25 cellular contexts compared by ENCODE assay signal in genomic region chr11:71501071-71501985, GRCh38. TPM values are rescaled to one million over a fixed set of nuclear protein-coding genes. Genes with fewer than 3 reads are reported as not detected.
DNase-seq lines count a peak whose midpoint lies in the region; ATAC-seq and TF ChIP-seq lines count a peak whose summit lies in the region.
"Had no signal": no experiment of that assay in that cellular context is flagged by ENCODE, and none has a peak within 500 bp of the region (broad histone marks: within the 10 kb centered on the region; RNA-seq: fewer than 3 reads in every experiment).

No MANE protein-coding gene starts in this region.

- H3K79me1 ChIP-seq in neuronal stem cell (ENCODE audit: low read depth, low read length) = no peaks in the 10 kb centered on the region

- no peak for TF ChIP-seq CTCF in activated B cell treated with CpG ODN at 0.5 μM for 24 hours (IDR thresholded peaks at IDR 0.05)

- H2BK5ac ChIP-seq in neuronal stem cell (ENCODE audit: low read length) = no peak overlapping the region

- H3K4me2 ChIP-seq in BLaER1 treated with 17β-estradiol and CSF1 and Interleukin-3, amounts not matched to agents 10 nM and 100 nM = peak overlapping the region in 8 of 11 experiments; percentile 76 to 86 (median 82); a peak in 16 of 22 replicates
- H3K4me2 ChIP-seq in neuronal stem cell (ENCODE audit: insufficient read depth, low read length, poor library complexity, severe bottlenecking) = no peak overlapping the region

- H3K4me1 ChIP-seq in BLaER1 treated with 17β-estradiol and CSF1 and Interleukin-3, amounts not matched to agents 10 nM and 100 nM = peaks cover 57 to 95% (median 85%) of the 10 kb centered on the region in 10 experiments
- peaks cover 9 to 11% of the 10 kb centered on the region in 2 donors for H3K4me1 ChIP-seq in neuronal stem cell (ENCODE audit: control insufficient read depth in 2 of 2, insufficient read depth in 1 of 2, low read depth in 1 of 2, low read length in 2 of 2)
- H3K4me1 ChIP-seq: SJSA1 had no signal

- H4K91ac ChIP-seq in neuronal stem cell (ENCODE audit: low read depth, low read length, poor library complexity) = no peak overlapping the region

- CTCF ChIA-PET in activated B cell treated with CpG ODN at 0.5 μM for 24 hours (lab: Charles Lee) = no interaction called here

- no peaks in the 10 kb centered on the region for H3K9me3 Mint-ChIP-seq in activated B cell treated with CpG ODN at 0.5 μM for 24 hours
- H3K9me3 Mint-ChIP-seq in activated naive CD8-positive, alpha-beta T cell treated with anti-CD3 and anti-CD28 coated beads for 36 hours = peaks cover 3% of the 10 kb centered on the region
- H3K9me3 Mint-ChIP-seq: IgD-negative memory B cell had no signal

- peaks cover 1% of the 10 kb centered on the region for H3K4me1 Mint-ChIP-seq in activated B cell treated with CpG ODN at 0.5 μM for 24 hours
- H3K4me1 Mint-ChIP-seq in activated naive CD8-positive, alpha-beta T cell treated with anti-CD3 and anti-CD28 coated beads for 36 hours = peaks cover 2% of the 10 kb centered on the region
- H3K4me1 Mint-ChIP-seq: CD8-positive, alpha-beta memory T cell; IgD-negative memory B cell had no signal

- no peak overlapping the region for H3K23ac ChIP-seq in neuronal stem cell (ENCODE audit: low read depth, low read length, poor library complexity)

- no peak overlapping the region for H3K18ac ChIP-seq in neuronal stem cell (ENCODE audit: low read length)

- intact Hi-C loops in activated B cell treated with CpG ODN at 0.5 μM for 24 hours (cut with micrococcal nuclease) = no loop called here

- POLR2A ChIA-PET in activated B cell treated with CpG ODN at 0.5 μM for 24 hours (lab: Charles Lee) = no interaction called here

- H2BK15ac ChIP-seq in neuronal stem cell (ENCODE audit: low read length) = no peak overlapping the region

- H3K27ac Mint-ChIP-seq in activated B cell treated with CpG ODN at 0.5 μM for 24 hours = no peak overlapping the region
- no peak overlapping the region for H3K27ac Mint-ChIP-seq in activated naive CD8-positive, alpha-beta T cell treated with anti-CD3 and anti-CD28 coated beads for 36 hours
- H3K27ac Mint-ChIP-seq: CD8-positive, alpha-beta memory T cell; IgD-negative memory B cell had no signal

- no peaks in the 10 kb centered on the region for H3K27me3 ChIP-seq in BLaER1 treated with 17β-estradiol and CSF1 and Interleukin-3, amounts not matched to agents 10 nM and 100 nM
- no peaks in the 10 kb centered on the region for H3K27me3 ChIP-seq in neuronal stem cell (ENCODE audit: control insufficient read depth in 3 of 3, insufficient read depth in 3 of 3, low read depth in 1 of 3, low read length in 3 of 3)
- H3K27me3 ChIP-seq: SJSA1 had no signal

- H3K4me3 ChIP-seq in BLaER1 treated with 17β-estradiol and CSF1 and Interleukin-3, amounts not matched to agents 10 nM and 100 nM = no peak overlapping the region
- no peak overlapping the region for H3K4me3 ChIP-seq in neuronal stem cell (ENCODE audit: low read length in 2 of 2)
- H3K4me3 ChIP-seq: SJSA1 had no signal

- no peaks in the 10 kb centered on the region for H3K27me3 Mint-ChIP-seq in activated B cell treated with CpG ODN at 0.5 μM for 24 hours
- no peaks in the 10 kb centered on the region for H3K27me3 Mint-ChIP-seq in activated naive CD8-positive, alpha-beta T cell treated with anti-CD3 and anti-CD28 coated beads for 36 hours
- H3K27me3 Mint-ChIP-seq: IgD-negative memory B cell had no signal

- H2AFZ ChIP-seq in neuronal stem cell (ENCODE audit: low read length) = no peak overlapping the region

- H4K8ac ChIP-seq in neuronal stem cell (ENCODE audit: low read depth, low read length) = no peak overlapping the region

- no CpG with 5 or more reads among the region's 30 CpGs for WGBS in neuronal stem cell (ENCODE audit: extremely low coverage in 2 of 2, insufficient read length in 2 of 2, insufficient replicate concordance in 1 of 2), 2 donors

- peaks cover 51 to 81% (median 62%) of the 10 kb centered on the region in 11 experiments for H3K36me3 ChIP-seq in BLaER1 treated with 17β-estradiol and CSF1 and Interleukin-3, amounts not matched to agents 10 nM and 100 nM
- peaks cover 7 to 37% of the 10 kb centered on the region in 2 donors for H3K36me3 ChIP-seq in neuronal stem cell (replicated peaks in 1 of 2; ENCODE audit: control insufficient read depth in 2 of 2, insufficient read depth in 2 of 2, low read length in 2 of 2)
- H3K36me3 ChIP-seq: SJSA1 had no signal

- H3K4ac ChIP-seq in neuronal stem cell (ENCODE audit: low read length) = peak overlapping the region; percentile 10

- H3K36me3 Mint-ChIP-seq in activated B cell treated with CpG ODN at 0.5 μM for 24 hours (ENCODE audit: low read depth) = peaks cover 82% of the 10 kb centered on the region
- peaks cover 68% of the 10 kb centered on the region for H3K36me3 Mint-ChIP-seq in activated naive CD8-positive, alpha-beta T cell treated with anti-CD3 and anti-CD28 coated beads for 36 hours

- H3K9me3 ChIP-seq in BLaER1 treated with 17β-estradiol and CSF1 and Interleukin-3, amounts not matched to agents 10 nM and 100 nM (replicated peaks in 1 of 11) = peaks cover 0 to 36% (median 24%) of the 10 kb centered on the region in 11 experiments; a peak in 20 of 22 replicates
- H3K9me3 ChIP-seq in neuronal stem cell (replicated peaks in 1 of 2; ENCODE audit: control insufficient read depth in 2 of 2, insufficient read depth in 1 of 2, low read depth in 1 of 2, low read length in 2 of 2) = peaks cover 0 to 8% of the 10 kb centered on the region in 2 donors
- H3K9me3 ChIP-seq: SJSA1 had no signal

- no peak overlapping the region for H2BK12ac ChIP-seq in neuronal stem cell (ENCODE audit: low read length)

- no peak for ATAC-seq in activated B cell treated with CpG ODN at 0.5 μM for 24 hours (ENCODE audit: low read depth)
- no peak for ATAC-seq in HG03460 (IDR thresholded peaks at IDR 0.05; ENCODE audit: unreplicated experiment)
- ATAC-seq in GM18517 (IDR thresholded peaks at IDR 0.05; ENCODE audit: unreplicated experiment) = no peak

- no peak overlapping the region for H3K14ac ChIP-seq in neuronal stem cell (ENCODE audit: low read length)

- H3K9ac ChIP-seq in BLaER1 treated with 17β-estradiol and CSF1 and Interleukin-3, amounts not matched to agents 10 nM and 100 nM = peak overlapping the region in 4 of 11 experiments; percentile 12 to 65 (median 54); a peak in 6 of 22 replicates
- H3K9ac ChIP-seq in neuronal stem cell (ENCODE audit: low read depth, low read length, poor library complexity) = no peak overlapping the region

- peaks cover 0 to 12% (median 0%) of the 10 kb centered on the region in 11 experiments; a peak in 4 of 22 replicates for H4K20me1 ChIP-seq in BLaER1 treated with 17β-estradiol and CSF1 and Interleukin-3, amounts not matched to agents 10 nM and 100 nM

- peak; percentile 44 for DNase-seq in activated CD8-positive, alpha-beta memory T cell treated with anti-CD3 and anti-CD28 coated beads for 24 hours
- DNase-seq in activated CD8-positive, alpha-beta memory T cell treated with anti-CD3 and anti-CD28 coated beads, Interleukin-2, amount 50 U/mL, for 4 hours = no peak
- DNase-seq in activated B cell treated with CpG ODN at 0.5 μM for 24 hours = peak; percentile 4
- DNase-seq in neuronal stem cell (ENCODE audit: low spot score) = no peak
- no peak for DNase-seq in activated naive CD8-positive, alpha-beta T cell treated with anti-CD3 and anti-CD28 coated beads for 36 hours
- DNase-seq: 8988T; CD8-positive, alpha-beta memory T cell; GDM1; Kasumi-1; NCI-H1694; NCI-H2081; NCI-H2171; NCI-H345; NCI-H524; NCI-H774; NK-92 treated with Interleukin-12 subunit alpha and Interleukin-12 subunit beta, amount 100 ng/mL, for 24 hours had no signal

- H3K27ac ChIP-seq in BLaER1 treated with 17β-estradiol and CSF1 and Interleukin-3, amounts not matched to agents 10 nM and 100 nM = peak overlapping the region in 8 of 11 experiments; percentile 15 to 88 (median 82); a peak in 13 of 22 replicates
- H3K27ac ChIP-seq in neuronal stem cell (replicated peaks; ENCODE audit: low read length) = no peak overlapping the region
- H3K27ac ChIP-seq: C4-2B, RWPE1, SJSA1 had no signal

- no peak overlapping the region for H3K4me3 Mint-ChIP-seq in activated B cell treated with CpG ODN at 0.5 μM for 24 hours
- no peak overlapping the region for H3K4me3 Mint-ChIP-seq in activated naive CD8-positive, alpha-beta T cell treated with anti-CD3 and anti-CD28 coated beads for 36 hours
- H3K4me3 Mint-ChIP-seq: CD8-positive, alpha-beta memory T cell; IgD-negative memory B cell had no signal

- H2AK5ac ChIP-seq in neuronal stem cell (ENCODE audit: low read depth, low read length) = no peak overlapping the region

- no peak overlapping the region for H2BK120ac ChIP-seq in neuronal stem cell (ENCODE audit: low read depth, low read length)

RNA-seq across cellular contexts. Expression of gene KRTAP5-7, which starts 25.7 kb away (rescaled TPM):
- total RNA-seq in activated B cell treated with CpG ODN at 0.5 μM for 24 hours = 0.24 and 0.49 TPM in 2 replicates
- polyA plus RNA-seq in neuronal stem cell (2013, experiment 1 of 2) = 0.03 TPM
- polyA plus RNA-seq in neuronal stem cell (2013, experiment 2 of 2) = not detected
- total RNA-seq in activated naive CD8-positive, alpha-beta T cell treated with anti-CD3 and anti-CD28 coated beads for 36 hours = not detected
- total RNA-seq: CD8-positive, alpha-beta memory T cell; H4; MCF 10A; SJSA1 had no signal
- polyA plus RNA-seq: CD8-positive, alpha-beta memory T cell; IgD-negative memory B cell had no signal

RNA-seq across cellular contexts. Expression of gene KRTAP5-8, which starts 36.5 kb away (rescaled TPM):
- 0.20 and 0.42 TPM in 2 replicates for total RNA-seq in activated B cell treated with CpG ODN at 0.5 μM for 24 hours
- not detected for polyA plus RNA-seq in neuronal stem cell (2013, experiment 1 of 2)
- polyA plus RNA-seq in neuronal stem cell (2013, experiment 2 of 2) = 0.03 TPM
- total RNA-seq in activated naive CD8-positive, alpha-beta T cell treated with anti-CD3 and anti-CD28 coated beads for 36 hours = not detected
- total RNA-seq: CD8-positive, alpha-beta memory T cell; H4; MCF 10A; SJSA1 had no signal
- polyA plus RNA-seq: CD8-positive, alpha-beta memory T cell; IgD-negative memory B cell had no signal

RNA-seq across cellular contexts. Expression of gene KRTAP5-9, which starts 46.9 kb away (rescaled TPM):
- total RNA-seq in activated B cell treated with CpG ODN at 0.5 μM for 24 hours = 0.37 and 0.53 TPM in 2 replicates
- polyA plus RNA-seq in neuronal stem cell (2013, experiment 1 of 2) = 0.06 TPM
- polyA plus RNA-seq in neuronal stem cell (2013, experiment 2 of 2) = not detected
- total RNA-seq in activated naive CD8-positive, alpha-beta T cell treated with anti-CD3 and anti-CD28 coated beads for 36 hours = not detected
- total RNA-seq: CD8-positive, alpha-beta memory T cell; H4; MCF 10A; SJSA1 had no signal
- polyA plus RNA-seq: CD8-positive, alpha-beta memory T cell; IgD-negative memory B cell had no signal

RNA-seq across cellular contexts. Expression of gene NADSYN1, which starts 48.3 kb away (rescaled TPM):
- 127 and 146 TPM in 2 replicates for total RNA-seq in activated B cell treated with CpG ODN at 0.5 μM for 24 hours
- polyA plus RNA-seq in neuronal stem cell (2013, experiment 1 of 2) = 16.3 TPM
- 16.8 TPM for polyA plus RNA-seq in neuronal stem cell (2013, experiment 2 of 2)
- total RNA-seq in activated naive CD8-positive, alpha-beta T cell treated with anti-CD3 and anti-CD28 coated beads for 36 hours = 10 to 100 TPM; 59.9 to 66.8 TPM

RNA-seq across cellular contexts. Expression of gene DHCR7, which starts 53.1 kb away (rescaled TPM):
- total RNA-seq in activated B cell treated with CpG ODN at 0.5 μM for 24 hours = 35.5 and 47.2 TPM in 2 replicates
- polyA plus RNA-seq in neuronal stem cell (2013, experiment 1 of 2) = 138 TPM
- polyA plus RNA-seq in neuronal stem cell (2013, experiment 2 of 2) = 140 TPM
- 10 to 100 TPM; 77.2 to 87.3 TPM for total RNA-seq in activated naive CD8-positive, alpha-beta T cell treated with anti-CD3 and anti-CD28 coated beads for 36 hours

Comparison
In these comparisons a context has a peak if more than half of its experiments do, and no peak if none do; other contexts are left out.
1. DNase-seq: peak in activated CD8-positive, alpha-beta memory T cell treated with anti-CD3 and anti-CD28 coated beads for 24 hours (single experiment) and activated B cell treated with CpG ODN at 0.5 μM for 24 hours (single experiment); none in activated CD8-positive, alpha-beta memory T cell treated with anti-CD3 and anti-CD28 coated beads, Interleukin-2, amount 50 U/mL, for 4 hours (single experiment), neuronal stem cell (single experiment) and activated naive CD8-positive, alpha-beta T cell treated with anti-CD3 and anti-CD28 coated beads for 36 hours (single experiment).